8 cellular contexts compared by ENCODE assay signal in genomic region chr5:140362875-140363630, GRCh38. TPM values are rescaled to one million over a fixed set of nuclear protein-coding genes. Genes with fewer than 3 reads are reported as not detected.
DNase-seq lines count a peak whose midpoint lies in the region; ATAC-seq and TF ChIP-seq lines count a peak whose summit lies in the region.

No MANE protein-coding gene starts in this region.

- H3K9me3 ChIP-seq in CD8-positive, alpha-beta T cell (ENCODE audit: low read length): no peaks in the 10 kb centered on the region
- H3K9me3 ChIP-seq in SJCRH30 (replicated peaks): no peaks in the 10 kb centered on the region
- H3K9me3 ChIP-seq in tibial artery: no peaks in the 10 kb centered on the region

- CTCF ChIA-PET in CD8-positive, alpha-beta T cell (lab: Charles Lee): interaction anchor here (0.6 to 2.4 kb wide), 28 partner anchors 9 to 359 kb away, joined by 3 to 17 read pairs (median 4); partner anchors contain the start of gene HBEGF

- POLR2A ChIA-PET in CD8-positive, alpha-beta T cell (lab: Charles Lee): no interaction called here

- peaks cover 8% of the 10 kb centered on the region for H3K27me3 Mint-ChIP-seq in CD8-positive, alpha-beta T cell (ENCODE audit: low read depth)
- H3K27me3 Mint-ChIP-seq in osteocyte (ENCODE audit: unreplicated experiment): no peaks in the 10 kb centered on the region

- H3K27ac Mint-ChIP-seq in CD8-positive, alpha-beta T cell: no peak overlapping the region
- no peak overlapping the region for H3K27ac Mint-ChIP-seq in osteocyte (ENCODE audit: unreplicated experiment)

- H3K4me3 ChIP-seq in CD8-positive, alpha-beta T cell (ENCODE audit: low read depth, low read length): peak overlapping the region; percentile 28
- H3K4me3 ChIP-seq in SJCRH30 (no peak overlapping the region), tibial artery (peak overlapping the region in 1 of 2 donors; percentile 32)

- peak; percentile 63 to 87 (median 73) for DNase-seq in CD8-positive, alpha-beta T cell
- peak; percentile 50 to 63 for DNase-seq in SJCRH30
- DNase-seq in activated gamma-delta T cell treated with Interleukin-2 at 50 U/mL for 16 hours: peak; percentile 79
- DNase-seq in glomerular visceral epithelial cell (ENCODE audit: extremely low spot score): peak; percentile 74
- peak; percentile 91 for DNase-seq in osteocyte (ENCODE audit: extremely low spot score, unreplicated experiment)
- peak; percentile 63 to 79 for DNase-seq in tibial artery

- H3K27me3 ChIP-seq in CD8-positive, alpha-beta T cell (ENCODE audit: insufficient read depth, low read length): no peaks in the 10 kb centered on the region
- H3K27me3 ChIP-seq in SJCRH30: no peaks in the 10 kb centered on the region
- peaks cover 0 to 3% of the 10 kb centered on the region in 2 donors for H3K27me3 ChIP-seq in tibial artery

- no peaks in the 10 kb centered on the region for H3K36me3 ChIP-seq in CD8-positive, alpha-beta T cell (ENCODE audit: insufficient read depth, low read length)
- H3K36me3 ChIP-seq in SJCRH30 (no peaks in the 10 kb centered on the region), tibial artery (no peaks in the 10 kb centered on the region)

- H3K4me3 Mint-ChIP-seq in CD8-positive, alpha-beta T cell: peak overlapping the region; percentile 77
- peak overlapping the region; percentile 52 for H3K4me3 Mint-ChIP-seq in osteocyte (ENCODE audit: unreplicated experiment)

- no peaks in the 10 kb centered on the region for H3K36me3 Mint-ChIP-seq in CD8-positive, alpha-beta T cell
- H3K36me3 Mint-ChIP-seq in osteocyte (ENCODE audit: unreplicated experiment): no peaks in the 10 kb centered on the region

- peaks cover 5% of the 10 kb centered on the region for H3K4me1 ChIP-seq in CD8-positive, alpha-beta T cell (ENCODE audit: insufficient read depth, low read length)
- H3K4me1 ChIP-seq in SJCRH30: no peaks in the 10 kb centered on the region
- peaks cover 0 to 7% (median 5%) of the 10 kb centered on the region in 4 donors for H3K4me1 ChIP-seq in tibial artery

- peaks cover 6% of the 10 kb centered on the region for H3K4me1 Mint-ChIP-seq in CD8-positive, alpha-beta T cell (ENCODE audit: low read depth)
- peaks cover 3% of the 10 kb centered on the region for H3K4me1 Mint-ChIP-seq in osteocyte (ENCODE audit: unreplicated experiment)

- intact Hi-C loops in CD8-positive, alpha-beta T cell (cut with DNase I, micrococcal nuclease): loop anchor here (2.0 kb wide), 1 partner anchor 358 kb away; no protein-coding TSS in a partner anchor
- intact Hi-C loops in tibial artery (cut with DNase I; ENCODE audit: low total_unique reads): no loop called here

- no peak overlapping the region for H3K27ac ChIP-seq in CD8-positive, alpha-beta T cell (ENCODE audit: low read depth, low read length)
- no peak overlapping the region for H3K27ac ChIP-seq in SJCRH30
- no peak overlapping the region for H3K27ac ChIP-seq in tibial artery

- ATAC-seq in CD8-positive, alpha-beta T cell: peak; percentile 97
- peak; percentile 91 for ATAC-seq in GM19395 (IDR thresholded peaks at IDR 0.05; ENCODE audit: unreplicated experiment)
- peak; percentile 88 for ATAC-seq in HG03520 (IDR thresholded peaks at IDR 0.05; ENCODE audit: unreplicated experiment)

- H3K9me3 Mint-ChIP-seq in CD8-positive, alpha-beta T cell: no peaks in the 10 kb centered on the region
- H3K9me3 Mint-ChIP-seq in osteocyte (ENCODE audit: unreplicated experiment): no peaks in the 10 kb centered on the region

- TF ChIP-seq CTCF in CD8-positive, alpha-beta T cell (IDR thresholded peaks at IDR 0.05): peak; percentile 94
- TF ChIP-seq CTCF in osteocyte (IDR thresholded peaks at IDR 0.05): peak; percentile 93
- TF ChIP-seq CTCF in tibial artery (IDR thresholded peaks at IDR 0.05): peak; percentile 73 to 88

RNA-seq across cellular contexts. Expression of gene SLC4A9, which starts 3.1 kb away (rescaled TPM):
- total RNA-seq in CD8-positive, alpha-beta T cell: not detected
- not detected in 2 replicates for total RNA-seq in SJCRH30 (2014; rRNA removed; shearing (Covaris generic))
- not detected in 2 replicates for total RNA-seq in osteocyte

RNA-seq across cellular contexts. Expression of gene HBEGF, which starts 16.6 kb away (rescaled TPM):
- under 1 TPM; 0.30 to 0.50 TPM for total RNA-seq in CD8-positive, alpha-beta T cell
- total RNA-seq in SJCRH30 (2014; rRNA removed; shearing (Covaris generic)): 6.5 and 7.1 TPM in 2 replicates
- total RNA-seq in osteocyte: 2.7 and 3.6 TPM in 2 replicates

RNA-seq across cellular contexts. Expression of gene ANKHD1, which starts 38.6 kb away (rescaled TPM):
- total RNA-seq in CD8-positive, alpha-beta T cell: 100 to 1,000 TPM; 209 to 212 TPM
- total RNA-seq in SJCRH30 (2014; rRNA removed; shearing (Covaris generic)): 89.1 and 106 TPM in 2 replicates
- total RNA-seq in osteocyte: 80.8 and 82.3 TPM in 2 replicates
